12 cellular contexts compared by ENCODE assay signal in genomic region chr1:160666079-160666442, GRCh38. TPM values are rescaled to one million over a fixed set of nuclear protein-coding genes. Genes with fewer than 3 reads are reported as not detected.
DNase-seq lines count a peak whose midpoint lies in the region; ATAC-seq and TF ChIP-seq lines count a peak whose summit lies in the region.
"Had no signal": no experiment of that assay in that cellular context is flagged by ENCODE, and none has a peak within 500 bp of the region (broad histone marks: within the 10 kb centered on the region; RNA-seq: fewer than 3 reads in every experiment).

No MANE protein-coding gene starts in this region.

- POLR2A ChIA-PET in activated CD4-positive, alpha-beta T cell treated with anti-CD3 and anti-CD28 coated beads for 36 hours (lab: Charles Lee) = no interaction called here

- DNase-seq in activated CD4-positive, alpha-beta T cell treated with anti-CD3 and anti-CD28 coated beads for 36 hours = no peak
- DNase-seq in activated CD4-positive, alpha-beta T cell treated with anti-CD3 and anti-CD28 coated beads for 1 hour = no peak
- no peak for DNase-seq in effector memory CD4-positive, alpha-beta T cell
- DNase-seq in gastrocnemius medialis (no peak), globus pallidus (ENCODE audit: low spot score) (no peak), NCI-H146 treated with DMSO at 0.1 percent for 48 hours (lab: John Stamatoyannopoulos, UW; ENCODE audit: unreplicated experiment) (no peak), D341Med (ENCODE audit: low spot score) (no peak)
- DNase-seq: activated CD4-positive, alpha-beta T cell treated with anti-CD3 and anti-CD28 coated beads, Interleukin-2, amount 50 U/mL, for 1 hour; NCI-H510A treated with DMSO at 0.1 percent for 48 hours had no signal

- H3K9me3 Mint-ChIP-seq in activated CD4-positive, alpha-beta T cell treated with anti-CD3 and anti-CD28 coated beads for 36 hours (ENCODE audit: low read depth) = peaks cover 6% of the 10 kb centered on the region

- peak overlapping the region; percentile 59 for H3K4me3 ChIP-seq in Loucy (ENCODE audit: low read length, poor library complexity, severe bottlenecking)
- peak overlapping the region; percentile 27 for H3K4me3 ChIP-seq in effector memory CD4-positive, alpha-beta T cell (ENCODE audit: insufficient read depth, low read depth, low read length, poor library complexity, severe bottlenecking)
- no peak overlapping the region for H3K4me3 ChIP-seq in gastrocnemius medialis
- H3K4me3 ChIP-seq: A549 had no signal

- peaks cover 78% of the 10 kb centered on the region for H3K4me1 Mint-ChIP-seq in activated CD4-positive, alpha-beta T cell treated with anti-CD3 and anti-CD28 coated beads for 36 hours
- H3K4me1 Mint-ChIP-seq: neural crest cell had no signal

- no peaks in the 10 kb centered on the region for H3K36me3 ChIP-seq in Loucy (ENCODE audit: insufficient read depth, low read length)
- no peaks in the 10 kb centered on the region for H3K36me3 ChIP-seq in effector memory CD4-positive, alpha-beta T cell (ENCODE audit: control insufficient read depth, insufficient read depth, low read length)
- no peaks in the 10 kb centered on the region for H3K36me3 ChIP-seq in gastrocnemius medialis

- H3F3A ChIP-seq in Loucy (ENCODE audit: low read depth) = no peaks in the 10 kb centered on the region

- no peak for TF ChIP-seq POLR2A in gastrocnemius medialis (IDR thresholded peaks at IDR 0.05)

- H4K20me1 ChIP-seq in Loucy (ENCODE audit: insufficient read depth, low read length, poor library complexity, severe bottlenecking) = no peaks in the 10 kb centered on the region

- no peaks in the 10 kb centered on the region for H3K27me3 Mint-ChIP-seq in activated CD4-positive, alpha-beta T cell treated with anti-CD3 and anti-CD28 coated beads for 36 hours

- 0 out of 2 replicates have a peak overlapping the region, but pooled peaks have one; percentile 36 for H2AFZ ChIP-seq in Loucy (ENCODE audit: low read length)

- ATAC-seq in activated CD4-positive, alpha-beta T cell treated with anti-CD3 and anti-CD28 coated beads for 36 hours = peak; percentile 30
- ATAC-seq in gastrocnemius medialis = no peak
- ATAC-seq: A549 had no signal

- no peaks in the 10 kb centered on the region for H3K9me2 ChIP-seq in Loucy (replicated peaks; ENCODE audit: low read depth, low read length)

- no peaks in the 10 kb centered on the region for H3K27me3 ChIP-seq in Loucy (ENCODE audit: insufficient read depth, low read length, poor library complexity, severe bottlenecking)
- no peaks in the 10 kb centered on the region for H3K27me3 ChIP-seq in effector memory CD4-positive, alpha-beta T cell (replicated peaks; ENCODE audit: control insufficient read depth, insufficient read depth, low read length, poor library complexity, severe bottlenecking)
- peaks cover 0 to 4% (median 0%) of the 10 kb centered on the region in 3 donors for H3K27me3 ChIP-seq in gastrocnemius medialis

- peak overlapping the region; percentile 64 for H3K27ac ChIP-seq in effector memory CD4-positive, alpha-beta T cell (ENCODE audit: insufficient read depth, low read length, poor library complexity, severe bottlenecking)
- H3K27ac ChIP-seq in gastrocnemius medialis = peak overlapping the region in 3 of 4 donors; percentile 3 to 37 (median 8)
- H3K27ac ChIP-seq: A549 had no signal

- peak overlapping the region; percentile 11 for H3K9ac ChIP-seq in Loucy (ENCODE audit: low read depth, low read length, poor library complexity, severe bottlenecking)

- H3K9me3 ChIP-seq in Loucy (ENCODE audit: insufficient read depth, low read depth, low read length) (no peaks in the 10 kb centered on the region), gastrocnemius medialis (no peaks in the 10 kb centered on the region)
- no peaks in the 10 kb centered on the region for H3K9me3 ChIP-seq in effector memory CD4-positive, alpha-beta T cell (ENCODE audit: control insufficient read depth, low read length)

- H3K4me2 ChIP-seq in Loucy (ENCODE audit: low read depth, low read length, poor library complexity, severe bottlenecking) = peak overlapping the region; percentile 74
- H3K4me2 ChIP-seq: A549 had no signal

- peaks cover 23% of the 10 kb centered on the region for H3K36me3 Mint-ChIP-seq in activated CD4-positive, alpha-beta T cell treated with anti-CD3 and anti-CD28 coated beads for 36 hours (ENCODE audit: low read depth)

- TF ChIP-seq CTCF in Loucy (conservative IDR thresholded peaks at IDR 0.05; ENCODE audit: low read length) = no peak
- no peak for TF ChIP-seq CTCF in gastrocnemius medialis (IDR thresholded peaks at IDR 0.05 in 4 of 5, conservative IDR thresholded peaks at IDR 0.05 in 1 of 5)

- intact Hi-C loops in activated CD4-positive, alpha-beta T cell treated with anti-CD3 and anti-CD28 coated beads for 36 hours (cut with DNase I, micrococcal nuclease) = no loop called here
- intact Hi-C loops in gastrocnemius medialis (cut with DNase I; ENCODE audit: low total_unique reads) = no loop called here

- CTCF ChIA-PET in activated CD4-positive, alpha-beta T cell treated with anti-CD3 and anti-CD28 coated beads for 36 hours (lab: Charles Lee) = interaction anchor here (0.9 to 3.6 kb wide), 6 partner anchors 10 to 47 kb away, joined by 3 to 18 read pairs (median 4); no protein-coding TSS in a partner anchor

- H3K79me2 ChIP-seq in Loucy (ENCODE audit: insufficient read depth, low read length) = no peaks in the 10 kb centered on the region

- in situ Hi-C loops in gastrocnemius medialis (cut with MboI; ENCODE audit: low sequenced_read_pairs in 4 of 4) = no loop called here

- H3K4me1 ChIP-seq in Loucy (ENCODE audit: insufficient read depth, low read length, poor library complexity, severe bottlenecking) (peaks cover 51% of the 10 kb centered on the region), gastrocnemius medialis (no peaks in the 10 kb centered on the region)
- peaks cover 35% of the 10 kb centered on the region for H3K4me1 ChIP-seq in effector memory CD4-positive, alpha-beta T cell (ENCODE audit: control insufficient read depth, insufficient read depth, low read length, poor library complexity, severe bottlenecking)
- H3K4me1 ChIP-seq: A549 had no signal

- H3K4me3 Mint-ChIP-seq in activated CD4-positive, alpha-beta T cell treated with anti-CD3 and anti-CD28 coated beads for 36 hours = peak overlapping the region; percentile 32
- H3K4me3 Mint-ChIP-seq: neural crest cell had no signal

- H3K27ac Mint-ChIP-seq in activated CD4-positive, alpha-beta T cell treated with anti-CD3 and anti-CD28 coated beads for 36 hours = peak overlapping the region; percentile 89

RNA-seq across cellular contexts. Expression of gene SLAMF1, which starts 19.2 kb away (rescaled TPM):
- total RNA-seq in activated CD4-positive, alpha-beta T cell treated with anti-CD3 and anti-CD28 coated beads for 36 hours = 100 to 1,000 TPM; 103 to 108 TPM
- total RNA-seq in gastrocnemius medialis = not detected
- total RNA-seq: neural crest cell had no signal

RNA-seq across cellular contexts. Expression of gene CD48, which starts 45.6 kb away (rescaled TPM):
- 100 to 1,000 TPM; 180 to 217 TPM for total RNA-seq in activated CD4-positive, alpha-beta T cell treated with anti-CD3 and anti-CD28 coated beads for 36 hours
- total RNA-seq in gastrocnemius medialis = 1 to 10 TPM in 1 of 4 donors, under 1 TPM in 1, not detected in 2; 0.62 to 1.3 TPM
- total RNA-seq: neural crest cell had no signal

Comparison
In these comparisons a context has a peak if more than half of its experiments do, and no peak if none do; other contexts are left out.
1. H3K4me3 ChIP-seq: peak in Loucy (single experiment) and effector memory CD4-positive, alpha-beta T cell (single experiment); none in gastrocnemius medialis (0 of 4).
2. RNA of gene SLAMF1, which starts 19.2 kb away (total RNA-seq): 103 to 108 TPM in activated CD4-positive, alpha-beta T cell treated with anti-CD3 and anti-CD28 coated beads for 36 hours; not detected in gastrocnemius medialis; every median in the first group is over 100 times any median in the second.
3. RNA of gene CD48, which starts 45.6 kb away (total RNA-seq): 180 to 217 TPM in activated CD4-positive, alpha-beta T cell treated with anti-CD3 and anti-CD28 coated beads for 36 hours; 0.62 to 1.3 TPM in gastrocnemius medialis; every median in the first group is over 10 times any median in the second.